ENCODE assay signal across 9 cellular contexts in the genomic region with DNA sequence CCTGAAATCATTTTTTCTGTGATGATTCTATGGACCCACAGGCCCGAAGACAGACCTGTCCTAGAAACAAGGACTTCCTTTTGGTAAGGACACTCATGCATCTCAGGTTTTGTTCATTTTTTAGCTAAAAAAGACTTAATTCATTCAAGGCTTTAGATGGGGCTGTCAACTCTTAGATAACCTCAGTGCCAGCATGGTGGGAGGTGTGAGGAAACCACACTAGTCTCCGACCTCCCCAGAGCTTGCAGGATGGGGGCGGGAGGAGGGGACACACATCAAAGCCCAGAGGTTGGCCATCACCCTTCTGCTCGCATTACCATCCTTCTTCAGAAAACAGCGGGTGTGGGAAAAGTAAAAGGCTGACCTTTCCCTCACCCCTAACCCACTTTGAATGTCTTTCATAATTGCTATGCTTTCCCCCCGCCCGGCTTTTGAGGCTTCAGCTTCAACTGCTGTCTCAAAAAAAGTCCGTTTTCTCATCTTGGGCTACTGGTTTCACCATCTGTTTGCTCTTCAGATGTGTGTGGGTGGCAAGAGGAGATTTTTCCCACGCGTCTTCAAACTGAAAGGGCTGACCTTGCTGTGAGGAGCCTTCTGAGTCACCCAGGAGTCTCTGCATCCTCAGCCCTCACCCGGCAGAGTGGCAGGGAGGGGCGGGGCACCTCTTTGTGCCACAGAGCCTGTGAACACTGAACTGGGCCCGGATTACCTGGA. TPM values are rescaled to one million over a fixed set of nuclear protein-coding genes. Genes with fewer than 3 reads are reported as not detected.
DNase-seq lines count a peak whose midpoint lies in the region; ATAC-seq and TF ChIP-seq lines count a peak whose summit lies in the region.
"Had no signal": no experiment of that assay in that cellular context is flagged by ENCODE, and none has a peak within 500 bp of the region (broad histone marks: within the 10 kb centered on the region; RNA-seq: fewer than 3 reads in every experiment).

No MANE protein-coding gene starts in this region.

- H3K27ac ChIP-seq in mammary epithelial cell (ENCODE audit: insufficient read depth, low read depth, low read length) = no peak overlapping the region

- no peaks in the 10 kb centered on the region for H3K27me3 ChIP-seq in mammary epithelial cell (ENCODE audit: insufficient read depth, low read length)

- no peaks in the 10 kb centered on the region for H4K20me1 ChIP-seq in mammary epithelial cell (ENCODE audit: insufficient read depth, low read length)

- TF ChIP-seq CTCF in AG09309 (IDR thresholded peaks at IDR 0.05; ENCODE audit: control insufficient read depth, insufficient read depth, low read depth, low read length, missing control alignments) (no peak), mammary epithelial cell (conservative IDR thresholded peaks at IDR 0.05 in 1 of 2, IDR thresholded peaks at IDR 0.05 in 1 of 2; ENCODE audit: extremely low read depth in 1 of 2, insufficient read depth in 1 of 2, low read depth in 1 of 2, low read length in 2 of 2) (no peak)

- ATAC-seq in GM19372 (IDR thresholded peaks at IDR 0.05; ENCODE audit: low read depth, unreplicated experiment) = peak; percentile 90
- ATAC-seq in HG03354 (IDR thresholded peaks at IDR 0.05; ENCODE audit: poor library complexity, severe bottlenecking, unreplicated experiment) = peak; percentile 91

- no peak overlapping the region for H2AFZ ChIP-seq in mammary epithelial cell (ENCODE audit: low read depth, low read length)

- CTCF ChIA-PET in mammary epithelial cell (lab: Charles Lee; ENCODE audit: low non-redundant PET) = no interaction called here

- no peaks in the 10 kb centered on the region for H3K79me2 ChIP-seq in mammary epithelial cell (ENCODE audit: insufficient read depth, low read length)

- H3K4me1 ChIP-seq in mammary epithelial cell (ENCODE audit: insufficient read depth, low read length) = peaks cover 19% of the 10 kb centered on the region

- H3K36me3 ChIP-seq in mammary epithelial cell (ENCODE audit: insufficient read depth, low read length) = no peaks in the 10 kb centered on the region

- no TSS peak for BruUV-seq in mammary epithelial cell (replicated peaks; lab: Mats Ljungman, UMichigan)

- intact Hi-C loops in mammary epithelial cell (cut with micrococcal nuclease) = no loop called here
- intact Hi-C loops in posterior vena cava (cut with DNase I) = loop anchor here in 1 of 2 donors (10.0 kb wide), 1 partner anchor 141 kb away; no protein-coding TSS in a partner anchor

- 50% methylated on average over 11 of the region's 13 CpGs for WGBS in mammary epithelial cell (ENCODE audit: low coverage, missing lambda C conversion rate)

- no peak overlapping the region for H3K4me3 ChIP-seq in AG09309 (ENCODE audit: control insufficient read depth, low read depth, low read length)
- H3K4me3 ChIP-seq in mammary epithelial cell (replicated peaks in 1 of 3; ENCODE audit: insufficient read depth in 1 of 3, low read depth in 2 of 3, low read length in 3 of 3) = no peak overlapping the region

- H3K9ac ChIP-seq in mammary epithelial cell (ENCODE audit: insufficient read depth, low read length) = no peak overlapping the region

- peak; percentile 66 for DNase-seq in AG09309 (ENCODE audit: low read depth)
- DNase-seq in activated CD4-positive, CD25-positive, alpha-beta regulatory T cell (lab: John Stamatoyannopoulos, UW) = peak; percentile 44 to 57 (median 50)
- DNase-seq in mammary epithelial cell = peak; percentile 93
- DNase-seq in renal cortical epithelial cell (ENCODE audit: low read depth) = peak; percentile 88
- DNase-seq in posterior vena cava (ENCODE audit: low spot score) = no peak
- no peak for DNase-seq in NCI-H446 treated with DMSO at 0.1 percent for 48 hours (lab: John Stamatoyannopoulos, UW)

- in situ Hi-C loops in mammary epithelial cell (cut with MboI; ENCODE audit: low sequenced_read_pairs in 2 of 2) = loop anchor here in 1 of 2 donors (25.0 kb wide), 1 partner anchor 153 kb away; no protein-coding TSS in a partner anchor

- dilution Hi-C loops in mammary epithelial cell (cut with HindIII; ENCODE audit: low sequenced_read_pairs) = no loop called here

- peak overlapping the region; percentile 34 for H3K4me2 ChIP-seq in mammary epithelial cell (ENCODE audit: insufficient read depth, low read depth, low read length)

- H3K9me3 ChIP-seq in mammary epithelial cell (replicated peaks; ENCODE audit: insufficient read depth, low read length) = no peaks in the 10 kb centered on the region

RNA-seq across cellular contexts. Expression of gene CXCR6, which starts 27.6 kb away (rescaled TPM):
- not detected for total RNA-seq in mammary epithelial cell
- polyA plus RNA-seq in mammary epithelial cell = not detected
- polyA minus RNA-seq in mammary epithelial cell = not detected
- not detected in 2 replicates for total RNA-seq in renal cortical epithelial cell
- total RNA-seq in posterior vena cava = under 1 TPM; 0.42 to 0.76 TPM
- total RNA-seq: lung microvascular endothelial cell had no signal

RNA-seq across cellular contexts. Expression of gene CCR9, which starts 29.3 kb away (rescaled TPM):
- total RNA-seq in mammary epithelial cell (not detected), renal cortical epithelial cell (0.35 TPM in 1 of 2 replicates, not detected in the other), posterior vena cava (not detected)
- polyA plus RNA-seq in mammary epithelial cell = not detected
- polyA minus RNA-seq in mammary epithelial cell = not detected
- total RNA-seq: lung microvascular endothelial cell had no signal

Comparison
In these comparisons a context has a peak if more than half of its experiments do, and no peak if none do; other contexts are left out.
1. DNase-seq: peak in AG09309 (single experiment), activated CD4-positive, CD25-positive, alpha-beta regulatory T cell (4 of 4), mammary epithelial cell (single experiment) and renal cortical epithelial cell (single experiment); none in posterior vena cava (single experiment) and NCI-H446 treated with DMSO at 0.1 percent for 48 hours (single experiment).